1 cellular context compared by ENCODE assay signal in the genomic region with DNA sequence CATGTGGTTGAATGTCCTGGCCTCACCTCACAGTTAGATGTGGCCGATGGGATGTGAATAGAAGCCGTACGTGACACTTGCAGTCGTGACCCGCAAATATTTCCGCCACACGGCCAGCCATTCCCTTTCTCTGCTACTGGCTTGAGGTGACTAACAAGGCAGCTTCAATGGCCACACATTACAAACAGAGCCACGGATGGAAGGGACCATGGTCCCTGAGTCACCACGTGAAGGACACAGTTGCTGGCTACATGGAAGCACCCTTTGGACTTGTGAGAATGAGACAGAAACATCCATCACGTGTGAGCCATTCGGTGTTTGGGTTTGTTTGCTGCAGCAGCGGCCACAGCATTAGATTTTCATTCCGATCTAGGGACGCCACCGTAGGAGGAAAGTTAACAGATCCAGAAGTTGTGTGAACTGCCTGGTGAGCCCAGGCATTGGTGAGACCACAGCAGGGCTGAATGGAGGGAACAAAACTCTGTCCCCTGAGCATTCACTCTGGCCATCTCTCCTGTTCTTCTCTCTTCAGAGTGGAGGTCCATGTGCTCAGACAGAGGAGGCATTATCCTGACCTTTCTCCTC.
TF ChIP-seq lines count a peak whose summit lies in the region.

No MANE protein-coding gene starts in this region.

TF ChIP-seq in HepG2, 621 proteins besides CTCF, POLR2A, EP300 and RAD21 (continued from another document):
- TF ChIP-seq HMGXB3 (CRISPR knock-in tag; IDR thresholded peaks at IDR 0.05; ENCODE audit: borderline replicate concordance) (peak; percentile 44; the same call in 1 of the 2 replicates), HCFC1 (IDR thresholded peaks at IDR 0.05; ENCODE audit: low read depth, low read length) (no peak), MLXIP (CRISPR knock-in tag; IDR thresholded peaks at IDR 0.05; ENCODE audit: borderline replicate concordance) (no peak), ONECUT2 (CRISPR knock-in tag; IDR thresholded peaks at IDR 0.05) (no peak), TAF1 (CRISPR knock-in tag; IDR thresholded peaks at IDR 0.05) (no peak), ZNF407 (CRISPR knock-in tag; IDR thresholded peaks at IDR 0.05; ENCODE audit: not compliant biosample characterization) (peak; percentile 29), ZMYM3 (CRISPR knock-in tag; IDR thresholded peaks at IDR 0.05) (peak; percentile 80), CAMTA2 (CRISPR knock-in tag; IDR thresholded peaks at IDR 0.05; ENCODE audit: borderline replicate concordance) (no peak), ATF3 (CRISPR knock-in tag; IDR thresholded peaks at IDR 0.05) (no peak), ZNF781 (CRISPR knock-in tag; IDR thresholded peaks at IDR 0.05; ENCODE audit: borderline replicate concordance, not compliant biosample characterization) (no peak), POLR2AphosphoS2 (IDR thresholded peaks at IDR 0.05; ENCODE audit: low read depth, low read length) (no peak), SRSF1 (optimal IDR thresholded peaks at IDR 0.05; ENCODE audit: low read depth, low read length) (no peak), KMT2B (CRISPR knock-in tag; IDR thresholded peaks at IDR 0.05) (0 out of 2 replicates have a peak, but pooled peaks have one; percentile 32), STAG1 (CRISPR knock-in tag; IDR thresholded peaks at IDR 0.05) (peak; percentile 44; the same call in 1 of the 2 replicates), POLR2AphosphoS5 (IDR thresholded peaks at IDR 0.05; ENCODE audit: low read depth, low read length) (no peak), ZNF24 (IDR thresholded peaks at IDR 0.05) (no peak), RNF2 (conservative IDR thresholded peaks at IDR 0.05; ENCODE audit: low read depth) (peak; percentile 72; the same call in 1 of the 2 replicates), TAF15 (IDR thresholded peaks at IDR 0.05; ENCODE audit: low read depth, low read length, poor library complexity, severe bottlenecking) (no peak), ZC3H13 (CRISPR knock-in tag; IDR thresholded peaks at IDR 0.05) (no peak)
- TF ChIP-seq, protein P1, sequence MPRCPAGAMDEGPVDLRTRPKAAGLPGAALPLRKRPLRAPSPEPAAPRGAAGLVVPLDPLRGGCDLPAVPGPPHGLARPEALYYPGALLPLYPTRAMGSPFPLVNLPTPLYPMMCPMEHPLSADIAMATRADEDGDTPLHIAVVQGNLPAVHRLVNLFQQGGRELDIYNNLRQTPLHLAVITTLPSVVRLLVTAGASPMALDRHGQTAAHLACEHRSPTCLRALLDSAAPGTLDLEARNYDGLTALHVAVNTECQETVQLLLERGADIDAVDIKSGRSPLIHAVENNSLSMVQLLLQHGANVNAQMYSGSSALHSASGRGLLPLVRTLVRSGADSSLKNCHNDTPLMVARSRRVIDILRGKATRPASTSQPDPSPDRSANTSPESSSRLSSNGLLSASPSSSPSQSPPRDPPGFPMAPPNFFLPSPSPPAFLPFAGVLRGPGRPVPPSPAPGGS (CRISPR knock-in tag; IDR thresholded peaks at IDR 0.05): peak; percentile 55; the same call in 1 of the 2 replicates
